In genomic region chr3:101011086-101011485, GRCh38 we compare ENCODE assay signal across 30 cellular contexts. TPM values are rescaled to one million over a fixed set of nuclear protein-coding genes. Genes with fewer than 3 reads are reported as not detected.
DNase-seq lines count a peak whose midpoint lies in the region; ATAC-seq and TF ChIP-seq lines count a peak whose summit lies in the region.
"Had no signal": no experiment of that assay in that cellular context is flagged by ENCODE, and none has a peak within 500 bp of the region (broad histone marks: within the 10 kb centered on the region; RNA-seq: fewer than 3 reads in every experiment).

No MANE protein-coding gene starts in this region.

- intact Hi-C loops in lower lobe of right lung (cut with DNase I), result no loop called here

- POLR2A ChIA-PET in activated CD4-positive, alpha-beta T cell treated with anti-CD3 and anti-CD28 coated beads, Interleukin-2, amount 10 ng/mL, durations not matched to agents 7 days and 5 days (lab: Charles Lee), result no interaction called here

- H3K36me3 ChIP-seq in lower lobe of right lung, result no peaks in the 10 kb centered on the region
- H3K36me3 ChIP-seq: heart left ventricle, prostate gland, transverse colon had no signal

- in situ Hi-C loops in GM13976 (cut with MboI; ENCODE audit: low sequenced_read_pairs, unreplicated experiment), result no loop called here

- H3K4me1 Mint-ChIP-seq in osteocyte (ENCODE audit: unreplicated experiment), result peaks cover 43% of the 10 kb centered on the region
- no peaks in the 10 kb centered on the region for H3K4me1 Mint-ChIP-seq in activated CD4-positive, alpha-beta T cell treated with anti-CD3 and anti-CD28 coated beads, Interleukin-2, amount 10 ng/mL, durations not matched to agents 7 days and 5 days
- H3K4me1 Mint-ChIP-seq: activated naive CD4-positive, alpha-beta T cell treated with anti-CD3 and anti-CD28 coated beads, Interleukin-2, amount 10 ng/mL, durations not matched to agents 7 days and 5 days; naive thymus-derived CD8-positive, alpha-beta T cell had no signal

- CTCF ChIA-PET in activated CD4-positive, alpha-beta T cell treated with anti-CD3 and anti-CD28 coated beads, Interleukin-2, amount 10 ng/mL, durations not matched to agents 7 days and 5 days (lab: Charles Lee), result interaction anchor here (0.6 kb wide), 1 partner anchor 427 kb away, joined by 6 read pairs; no protein-coding TSS in a partner anchor

- no peak overlapping the region for H3K4me3 ChIP-seq in lower lobe of right lung
- H3K4me3 ChIP-seq: heart left ventricle, prostate gland, transverse colon had no signal

- TF ChIP-seq CTCF in osteocyte (IDR thresholded peaks at IDR 0.05), result no peak
- TF ChIP-seq CTCF in lower lobe of right lung (IDR thresholded peaks at IDR 0.05), result no peak
- no peak for TF ChIP-seq CTCF in GM13976 (IDR thresholded peaks at IDR 0.05; ENCODE audit: borderline replicate concordance, control extremely low read depth, extremely low read depth, insufficient read depth, missing control alignments)

- peaks cover 4% of the 10 kb centered on the region for H3K9me3 ChIP-seq in lower lobe of right lung
- H3K9me3 ChIP-seq: prostate gland, transverse colon had no signal

- H3K27me3 Mint-ChIP-seq in osteocyte (ENCODE audit: unreplicated experiment), result no peaks in the 10 kb centered on the region
- peaks cover 2% of the 10 kb centered on the region for H3K27me3 Mint-ChIP-seq in activated CD4-positive, alpha-beta T cell treated with anti-CD3 and anti-CD28 coated beads, Interleukin-2, amount 10 ng/mL, durations not matched to agents 7 days and 5 days
- H3K27me3 Mint-ChIP-seq: activated naive CD4-positive, alpha-beta T cell treated with anti-CD3 and anti-CD28 coated beads, Interleukin-2, amount 10 ng/mL, durations not matched to agents 7 days and 5 days had no signal

- H3K4me3 Mint-ChIP-seq in osteocyte (ENCODE audit: unreplicated experiment), result no peak overlapping the region
- no peak overlapping the region for H3K4me3 Mint-ChIP-seq in activated CD4-positive, alpha-beta T cell treated with anti-CD3 and anti-CD28 coated beads, Interleukin-2, amount 10 ng/mL, durations not matched to agents 7 days and 5 days
- H3K4me3 Mint-ChIP-seq: activated CD8-positive, alpha-beta T cell treated with anti-CD3 and anti-CD28 coated beads, Interleukin-2, amount 10 ng/mL, durations not matched to agents 7 days and 5 days; activated naive CD4-positive, alpha-beta T cell treated with anti-CD3 and anti-CD28 coated beads, Interleukin-2, amount 10 ng/mL, durations not matched to agents 7 days and 5 days; CD4-positive, alpha-beta T cell; naive thymus-derived CD8-positive, alpha-beta T cell had no signal

- H3K9me3 Mint-ChIP-seq in osteocyte (ENCODE audit: unreplicated experiment), result peaks cover 15% of the 10 kb centered on the region
- peaks cover 12% of the 10 kb centered on the region for H3K9me3 Mint-ChIP-seq in activated CD4-positive, alpha-beta T cell treated with anti-CD3 and anti-CD28 coated beads, Interleukin-2, amount 10 ng/mL, durations not matched to agents 7 days and 5 days

- peak; percentile 30 for DNase-seq in AG20443 (ENCODE audit: low spot score)
- DNase-seq in M059J (ENCODE audit: low read depth), result peak; percentile 18
- peak; percentile 78 for DNase-seq in fibroblast of gingiva (ENCODE audit: low read depth)
- no peak for DNase-seq in osteocyte (ENCODE audit: extremely low spot score, unreplicated experiment)
- DNase-seq in activated CD4-positive, alpha-beta T cell treated with anti-CD3 and anti-CD28 coated beads, Interleukin-2, amount 10 ng/mL, durations not matched to agents 7 days and 5 days, result no peak
- no peak for DNase-seq in lower lobe of right lung
- DNase-seq in A172 (ENCODE audit: low spot score), result no peak
- DNase-seq in GM13976 (ENCODE audit: low spot score), result no peak
- DNase-seq: activated CD8-positive, alpha-beta T cell treated with anti-CD3 and anti-CD28 coated beads, Interleukin-2, amount 10 ng/mL, durations not matched to agents 7 days and 5 days; activated naive CD4-positive, alpha-beta T cell treated with anti-CD3 and anti-CD28 coated beads, Interleukin-2, amount 10 ng/mL, durations not matched to agents 7 days and 5 days; amygdala; CD4-positive, alpha-beta T cell; DND-41; heart left ventricle; kidney; left ventricle myocardium superior; MM.1S; naive thymus-derived CD8-positive, alpha-beta T cell; NCI-H1417; NCI-H345; NCI-H69; PC-3; Right ventricle myocardium superior; stimulated activated CD4-positive, alpha-beta T cell treated with anti-CD3 and anti-CD28 coated beads, Interleukin-4, amount 100 ng/mL, for 1 hour; T-helper 2 cell; transverse colon had no signal

- no peak overlapping the region for H3K27ac ChIP-seq in lower lobe of right lung
- H3K27ac ChIP-seq: KMS-11, prostate gland, transverse colon had no signal

- H3K36me3 Mint-ChIP-seq in osteocyte (ENCODE audit: unreplicated experiment), result peaks cover 12% of the 10 kb centered on the region
- no peaks in the 10 kb centered on the region for H3K36me3 Mint-ChIP-seq in activated CD4-positive, alpha-beta T cell treated with anti-CD3 and anti-CD28 coated beads, Interleukin-2, amount 10 ng/mL, durations not matched to agents 7 days and 5 days (ENCODE audit: low read depth)
- H3K36me3 Mint-ChIP-seq: activated naive CD4-positive, alpha-beta T cell treated with anti-CD3 and anti-CD28 coated beads, Interleukin-2, amount 10 ng/mL, durations not matched to agents 7 days and 5 days had no signal

- ATAC-seq in lower lobe of right lung, result no peak
- ATAC-seq: activated CD4-positive, CD25-positive, alpha-beta regulatory T cell treated with anti-CD3 and anti-CD28 coated beads, Interleukin-2, amount 50 U/mL, for 24 hours; activated CD8-positive, alpha-beta T cell treated with anti-CD3 and anti-CD28 coated beads, Interleukin-2, amount 10 ng/mL, durations not matched to agents 7 days and 5 days; left ventricle myocardium superior; naive thymus-derived CD8-positive, alpha-beta T cell; sciatic nerve had no signal

- H3K27ac Mint-ChIP-seq in osteocyte (ENCODE audit: unreplicated experiment), result peak overlapping the region; percentile 82
- H3K27ac Mint-ChIP-seq in activated CD4-positive, alpha-beta T cell treated with anti-CD3 and anti-CD28 coated beads, Interleukin-2, amount 10 ng/mL, durations not matched to agents 7 days and 5 days, result no peak overlapping the region
- H3K27ac Mint-ChIP-seq: activated CD8-positive, alpha-beta T cell treated with anti-CD3 and anti-CD28 coated beads, Interleukin-2, amount 10 ng/mL, durations not matched to agents 7 days and 5 days; activated naive CD4-positive, alpha-beta T cell treated with anti-CD3 and anti-CD28 coated beads, Interleukin-2, amount 10 ng/mL, durations not matched to agents 7 days and 5 days; CD4-positive, alpha-beta T cell; naive thymus-derived CD8-positive, alpha-beta T cell had no signal

- no peaks in the 10 kb centered on the region for H3K27me3 ChIP-seq in lower lobe of right lung (ENCODE audit: low read depth)
- H3K27me3 ChIP-seq: heart left ventricle, transverse colon had no signal

- no peaks in the 10 kb centered on the region for H3K4me1 ChIP-seq in lower lobe of right lung
- H3K4me1 ChIP-seq: heart left ventricle, prostate gland, transverse colon had no signal

RNA-seq across cellular contexts. Expression of gene ABI3BP, which starts 17.9 kb away (rescaled TPM):
- 6.7 and 21.9 TPM in 2 replicates for total RNA-seq in M059J (2014; rRNA removed; shearing (Covaris generic))
- total RNA-seq in osteocyte, result 157 and 175 TPM in 2 replicates
- total RNA-seq in activated CD4-positive, alpha-beta T cell treated with anti-CD3 and anti-CD28 coated beads, Interleukin-2, amount 10 ng/mL, durations not matched to agents 7 days and 5 days, result not detected
- total RNA-seq in lower lobe of right lung, result 108 TPM
- total RNA-seq in A172 (2014; rRNA removed; shearing (Covaris generic)), result 4.9 and 11.5 TPM in 2 replicates
- total RNA-seq: CD4-positive, alpha-beta T cell; naive thymus-derived CD8-positive, alpha-beta T cell had no signal

Comparison
In these comparisons a context has a peak if more than half of its experiments do, and no peak if none do; other contexts are left out.
1. DNase-seq: peak in AG20443 (single experiment), M059J (single experiment) and fibroblast of gingiva (single experiment); none in osteocyte (single experiment), activated CD4-positive, alpha-beta T cell treated with anti-CD3 and anti-CD28 coated beads, Interleukin-2, amount 10 ng/mL, durations not matched to agents 7 days and 5 days (single experiment), lower lobe of right lung (single experiment), A172 (single experiment) and GM13976 (single experiment).